ENCODE assay signal across 1 cellular context in the genomic region with DNA sequence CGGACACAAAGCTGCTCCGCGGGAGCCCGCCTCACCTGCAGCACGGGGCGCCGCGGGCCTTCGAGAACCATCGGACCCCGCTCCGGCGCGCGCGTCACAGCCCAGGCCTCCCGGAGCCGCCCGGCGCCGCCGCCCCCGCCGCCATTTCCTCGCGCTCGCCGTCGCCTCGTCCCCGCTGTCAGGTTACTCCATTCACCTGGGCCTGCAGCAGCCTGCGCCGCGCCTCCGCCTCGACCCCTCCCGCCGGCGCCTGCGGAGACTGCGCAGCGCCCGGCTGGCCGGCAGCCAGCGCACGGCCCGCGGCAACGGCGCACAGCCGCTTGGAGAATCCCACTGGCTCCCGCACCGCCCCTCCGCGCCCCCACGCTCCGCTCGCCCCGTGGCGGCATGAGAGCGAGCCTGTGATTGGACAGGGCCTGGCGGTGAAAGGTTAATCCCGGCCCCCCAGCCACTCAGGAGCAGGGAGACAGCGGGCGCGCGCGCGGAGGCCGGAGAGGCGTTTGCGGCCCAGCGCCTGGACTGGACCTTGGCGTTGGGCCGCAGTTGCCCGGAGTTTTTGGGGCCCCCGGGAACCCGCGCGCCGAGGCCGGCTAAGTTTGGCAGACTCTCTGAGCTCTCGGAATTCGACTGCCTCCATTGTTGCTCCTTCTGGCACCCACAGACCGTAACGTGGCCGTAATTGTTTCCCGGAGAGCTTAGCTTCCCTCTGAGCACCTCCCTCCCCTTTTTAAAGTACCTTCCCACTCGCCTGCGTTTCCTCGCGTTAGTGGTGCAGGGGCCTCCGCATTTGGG.
TF ChIP-seq lines count a peak whose summit lies in the region.

A gene with protein sequence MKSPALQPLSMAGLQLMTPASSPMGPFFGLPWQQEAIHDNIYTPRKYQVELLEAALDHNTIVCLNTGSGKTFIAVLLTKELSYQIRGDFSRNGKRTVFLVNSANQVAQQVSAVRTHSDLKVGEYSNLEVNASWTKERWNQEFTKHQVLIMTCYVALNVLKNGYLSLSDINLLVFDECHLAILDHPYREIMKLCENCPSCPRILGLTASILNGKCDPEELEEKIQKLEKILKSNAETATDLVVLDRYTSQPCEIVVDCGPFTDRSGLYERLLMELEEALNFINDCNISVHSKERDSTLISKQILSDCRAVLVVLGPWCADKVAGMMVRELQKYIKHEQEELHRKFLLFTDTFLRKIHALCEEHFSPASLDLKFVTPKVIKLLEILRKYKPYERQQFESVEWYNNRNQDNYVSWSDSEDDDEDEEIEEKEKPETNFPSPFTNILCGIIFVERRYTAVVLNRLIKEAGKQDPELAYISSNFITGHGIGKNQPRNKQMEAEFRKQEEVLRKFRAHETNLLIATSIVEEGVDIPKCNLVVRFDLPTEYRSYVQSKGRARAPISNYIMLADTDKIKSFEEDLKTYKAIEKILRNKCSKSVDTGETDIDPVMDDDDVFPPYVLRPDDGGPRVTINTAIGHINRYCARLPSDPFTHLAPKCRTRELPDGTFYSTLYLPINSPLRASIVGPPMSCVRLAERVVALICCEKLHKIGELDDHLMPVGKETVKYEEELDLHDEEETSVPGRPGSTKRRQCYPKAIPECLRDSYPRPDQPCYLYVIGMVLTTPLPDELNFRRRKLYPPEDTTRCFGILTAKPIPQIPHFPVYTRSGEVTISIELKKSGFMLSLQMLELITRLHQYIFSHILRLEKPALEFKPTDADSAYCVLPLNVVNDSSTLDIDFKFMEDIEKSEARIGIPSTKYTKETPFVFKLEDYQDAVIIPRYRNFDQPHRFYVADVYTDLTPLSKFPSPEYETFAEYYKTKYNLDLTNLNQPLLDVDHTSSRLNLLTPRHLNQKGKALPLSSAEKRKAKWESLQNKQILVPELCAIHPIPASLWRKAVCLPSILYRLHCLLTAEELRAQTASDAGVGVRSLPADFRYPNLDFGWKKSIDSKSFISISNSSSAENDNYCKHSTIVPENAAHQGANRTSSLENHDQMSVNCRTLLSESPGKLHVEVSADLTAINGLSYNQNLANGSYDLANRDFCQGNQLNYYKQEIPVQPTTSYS (N-terminal part only) (minus strand): TSS at position 335 of the 792 bp plus-strand sequence. CDS start 24,071 bp downstream, outside the sequence.

TF ChIP-seq in HEK293, 187 proteins besides CTCF, POLR2A, EP300 and RAD21 (continued from another document and continues in another):
- TF ChIP-seq, protein P1, sequence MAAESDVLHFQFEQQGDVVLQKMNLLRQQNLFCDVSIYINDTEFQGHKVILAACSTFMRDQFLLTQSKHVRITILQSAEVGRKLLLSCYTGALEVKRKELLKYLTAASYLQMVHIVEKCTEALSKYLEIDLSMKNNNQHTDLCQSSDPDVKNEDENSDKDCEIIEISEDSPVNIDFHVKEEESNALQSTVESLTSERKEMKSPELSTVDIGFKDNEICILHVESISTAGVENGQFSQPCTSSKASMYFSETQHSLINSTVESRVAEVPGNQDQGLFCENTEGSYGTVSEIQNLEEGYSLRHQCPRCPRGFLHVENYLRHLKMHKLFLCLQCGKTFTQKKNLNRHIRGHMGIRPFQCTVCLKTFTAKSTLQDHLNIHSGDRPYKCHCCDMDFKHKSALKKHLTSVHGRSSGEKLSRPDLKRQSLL (tag by site-specific recombination; IDR thresholded peaks at IDR 0.05), result 0 out of 2 replicates have a peak, but pooled peaks have one; percentile 39
- TF ChIP-seq OVOL3 (tag by site-specific recombination; IDR thresholded peaks at IDR 0.05), result no peak
- TF ChIP-seq ZNF596 (tag by site-specific recombination; IDR thresholded peaks at IDR 0.05), result no peak
- TF ChIP-seq ZBTB20 (tag by site-specific recombination; IDR thresholded peaks at IDR 0.05), result peak; percentile 72; the same call in 1 of the 2 replicates
- TF ChIP-seq, protein P2, sequence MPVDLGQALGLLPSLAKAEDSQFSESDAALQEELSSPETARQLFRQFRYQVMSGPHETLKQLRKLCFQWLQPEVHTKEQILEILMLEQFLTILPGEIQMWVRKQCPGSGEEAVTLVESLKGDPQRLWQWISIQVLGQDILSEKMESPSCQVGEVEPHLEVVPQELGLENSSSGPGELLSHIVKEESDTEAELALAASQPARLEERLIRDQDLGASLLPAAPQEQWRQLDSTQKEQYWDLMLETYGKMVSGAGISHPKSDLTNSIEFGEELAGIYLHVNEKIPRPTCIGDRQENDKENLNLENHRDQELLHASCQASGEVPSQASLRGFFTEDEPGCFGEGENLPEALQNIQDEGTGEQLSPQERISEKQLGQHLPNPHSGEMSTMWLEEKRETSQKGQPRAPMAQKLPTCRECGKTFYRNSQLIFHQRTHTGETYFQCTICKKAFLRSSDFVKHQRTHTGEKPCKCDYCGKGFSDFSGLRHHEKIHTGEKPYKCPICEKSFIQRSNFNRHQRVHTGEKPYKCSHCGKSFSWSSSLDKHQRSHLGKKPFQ (tag by site-specific recombination; IDR thresholded peaks at IDR 0.05), result no peak
- no peak for TF ChIP-seq ZNF701 (tag by site-specific recombination; IDR thresholded peaks at IDR 0.05)
- TF ChIP-seq ZNF174 (tag by site-specific recombination; IDR thresholded peaks at IDR 0.05), result no peak
- 0 out of 2 replicates have a peak, but pooled peaks have one; percentile 83 for TF ChIP-seq ZNF324 (tag by site-specific recombination; IDR thresholded peaks at IDR 0.05)
- TF ChIP-seq MEIS1 (CRISPR knock-in tag; IDR thresholded peaks at IDR 0.05; ENCODE audit: borderline replicate concordance), result no peak
- TF ChIP-seq ZNF747 (tag by site-specific recombination; IDR thresholded peaks at IDR 0.05), result no peak
- TF ChIP-seq, protein P3, sequence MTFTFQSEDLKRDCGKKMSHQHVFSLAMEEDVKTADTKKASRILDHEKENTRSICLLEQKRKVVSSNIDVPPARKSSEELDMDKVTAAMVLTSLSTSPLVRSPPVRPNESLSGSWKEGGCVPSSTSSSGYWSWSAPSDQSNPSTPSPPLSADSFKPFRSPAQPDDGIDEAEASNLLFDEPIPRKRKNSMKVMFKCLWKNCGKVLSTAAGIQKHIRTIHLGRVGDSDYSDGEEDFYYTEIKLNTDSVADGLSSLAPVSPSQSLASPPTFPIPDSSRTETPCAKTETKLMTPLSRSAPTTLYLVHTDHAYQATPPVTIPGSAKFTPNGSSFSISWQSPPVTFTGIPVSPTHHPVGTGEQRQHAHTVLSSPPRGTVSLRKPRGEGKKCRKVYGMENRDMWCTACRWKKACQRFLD (tag by site-specific recombination; IDR thresholded peaks at IDR 0.05), result no peak
- no peak for TF ChIP-seq ZNF558 (tag by site-specific recombination; IDR thresholded peaks at IDR 0.05)
- no peak for TF ChIP-seq ZFP3 (tag by site-specific recombination; IDR thresholded peaks at IDR 0.05; ENCODE audit: low read depth)
- TF ChIP-seq GLIS2 (tag by site-specific recombination; IDR thresholded peaks at IDR 0.05), result peak; percentile 93
- TF ChIP-seq ZNF175 (tag by site-specific recombination; IDR thresholded peaks at IDR 0.05), result no peak
- no peak for TF ChIP-seq ZNF423 (tag by site-specific recombination; IDR thresholded peaks at IDR 0.05)
- TF ChIP-seq, protein P4, sequence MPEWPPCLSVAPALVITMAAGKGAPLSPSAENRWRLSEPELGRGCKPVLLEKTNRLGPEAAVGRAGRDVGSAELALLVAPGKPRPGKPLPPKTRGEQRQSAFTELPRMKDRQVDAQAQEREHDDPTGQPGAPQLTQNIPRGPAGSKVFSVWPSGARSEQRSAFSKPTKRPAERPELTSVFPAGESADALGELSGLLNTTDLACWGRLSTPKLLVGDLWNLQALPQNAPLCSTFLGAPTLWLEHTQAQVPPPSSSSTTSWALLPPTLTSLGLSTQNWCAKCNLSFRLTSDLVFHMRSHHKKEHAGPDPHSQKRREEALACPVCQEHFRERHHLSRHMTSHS (tag by site-specific recombination; IDR thresholded peaks at IDR 0.05), result no peak
- no peak for TF ChIP-seq ZNF266 (tag by site-specific recombination; IDR thresholded peaks at IDR 0.05; ENCODE audit: low read depth)
- no peak for TF ChIP-seq ZNF785 (tag by site-specific recombination; IDR thresholded peaks at IDR 0.05)
- TF ChIP-seq TCF7L2 (IDR thresholded peaks at IDR 0.05; ENCODE audit: borderline replicate concordance, low read depth, low read length), result no peak
- TF ChIP-seq, protein P5, sequence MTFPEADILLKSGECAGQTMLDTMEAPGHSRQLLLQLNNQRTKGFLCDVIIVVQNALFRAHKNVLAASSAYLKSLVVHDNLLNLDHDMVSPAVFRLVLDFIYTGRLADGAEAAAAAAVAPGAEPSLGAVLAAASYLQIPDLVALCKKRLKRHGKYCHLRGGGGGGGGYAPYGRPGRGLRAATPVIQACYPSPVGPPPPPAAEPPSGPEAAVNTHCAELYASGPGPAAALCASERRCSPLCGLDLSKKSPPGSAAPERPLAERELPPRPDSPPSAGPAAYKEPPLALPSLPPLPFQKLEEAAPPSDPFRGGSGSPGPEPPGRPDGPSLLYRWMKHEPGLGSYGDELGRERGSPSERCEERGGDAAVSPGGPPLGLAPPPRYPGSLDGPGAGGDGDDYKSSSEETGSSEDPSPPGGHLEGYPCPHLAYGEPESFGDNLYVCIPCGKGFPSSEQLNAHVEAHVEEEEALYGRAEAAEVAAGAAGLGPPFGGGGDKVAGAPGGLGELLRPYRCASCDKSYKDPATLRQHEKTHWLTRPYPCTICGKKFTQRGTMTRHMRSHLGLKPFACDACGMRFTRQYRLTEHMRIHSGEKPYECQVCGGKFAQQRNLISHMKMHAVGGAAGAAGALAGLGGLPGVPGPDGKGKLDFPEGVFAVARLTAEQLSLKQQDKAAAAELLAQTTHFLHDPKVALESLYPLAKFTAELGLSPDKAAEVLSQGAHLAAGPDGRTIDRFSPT (tag by site-specific recombination; IDR thresholded peaks at IDR 0.05), result no peak
- peak; percentile 50; the same call in 1 of the 2 replicates for TF ChIP-seq YY2 (tag by site-specific recombination; IDR thresholded peaks at IDR 0.05)
- TF ChIP-seq BCL11A (tag by site-specific recombination; IDR thresholded peaks at IDR 0.05; ENCODE audit: low read depth), result peak; percentile 84; the same call in 1 of the 2 replicates
- TF ChIP-seq ZNF354C (tag by site-specific recombination; IDR thresholded peaks at IDR 0.05; ENCODE audit: borderline replicate concordance, low read depth), result no peak
- TF ChIP-seq ZNF23 (tag by site-specific recombination; IDR thresholded peaks at IDR 0.05; ENCODE audit: borderline replicate concordance), result no peak
- no peak for TF ChIP-seq ZNF560 (tag by site-specific recombination; IDR thresholded peaks at IDR 0.05; ENCODE audit: borderline replicate concordance)
- TF ChIP-seq ZFP41 (tag by site-specific recombination; IDR thresholded peaks at IDR 0.05; ENCODE audit: borderline replicate concordance), result no peak
- no peak for TF ChIP-seq TRIM28 (IDR thresholded peaks at IDR 0.05; ENCODE audit: borderline replicate concordance, low read length)
- TF ChIP-seq, protein P6, sequence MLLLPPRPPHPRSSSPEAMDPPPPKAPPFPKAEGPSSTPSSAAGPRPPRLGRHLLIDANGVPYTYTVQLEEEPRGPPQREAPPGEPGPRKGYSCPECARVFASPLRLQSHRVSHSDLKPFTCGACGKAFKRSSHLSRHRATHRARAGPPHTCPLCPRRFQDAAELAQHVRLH (tag by site-specific recombination; IDR thresholded peaks at IDR 0.05), result peak; percentile 73
- no peak for TF ChIP-seq ZNF837 (tag by site-specific recombination; IDR thresholded peaks at IDR 0.05)
- TF ChIP-seq ZNF561 (tag by site-specific recombination; IDR thresholded peaks at IDR 0.05; ENCODE audit: borderline replicate concordance), result peak; percentile 95
- peak; percentile 97 for TF ChIP-seq ZFHX2 (tag by site-specific recombination; conservative IDR thresholded peaks at IDR 0.05)
- TF ChIP-seq GLIS1 (tag by site-specific recombination; IDR thresholded peaks at IDR 0.05), result peak; percentile 75
- TF ChIP-seq, protein P7, sequence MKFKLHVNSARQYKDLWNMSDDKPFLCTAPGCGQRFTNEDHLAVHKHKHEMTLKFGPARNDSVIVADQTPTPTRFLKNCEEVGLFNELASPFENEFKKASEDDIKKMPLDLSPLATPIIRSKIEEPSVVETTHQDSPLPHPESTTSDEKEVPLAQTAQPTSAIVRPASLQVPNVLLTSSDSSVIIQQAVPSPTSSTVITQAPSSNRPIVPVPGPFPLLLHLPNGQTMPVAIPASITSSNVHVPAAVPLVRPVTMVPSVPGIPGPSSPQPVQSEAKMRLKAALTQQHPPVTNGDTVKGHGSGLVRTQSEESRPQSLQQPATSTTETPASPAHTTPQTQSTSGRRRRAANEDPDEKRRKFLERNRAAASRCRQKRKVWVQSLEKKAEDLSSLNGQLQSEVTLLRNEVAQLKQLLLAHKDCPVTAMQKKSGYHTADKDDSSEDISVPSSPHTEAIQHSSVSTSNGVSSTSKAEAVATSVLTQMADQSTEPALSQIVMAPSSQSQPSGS (tag by site-specific recombination; IDR thresholded peaks at IDR 0.05; ENCODE audit: low read depth), result no peak
- TF ChIP-seq ZNF133 (tag by site-specific recombination; IDR thresholded peaks at IDR 0.05), result no peak
- no peak for TF ChIP-seq ZNF768 (tag by site-specific recombination; IDR thresholded peaks at IDR 0.05)
- TF ChIP-seq ZBTB17 (tag by site-specific recombination; IDR thresholded peaks at IDR 0.05), result peak; percentile 67
- no peak for TF ChIP-seq ZBTB48 (tag by site-specific recombination; IDR thresholded peaks at IDR 0.05)
- TF ChIP-seq, protein P8, sequence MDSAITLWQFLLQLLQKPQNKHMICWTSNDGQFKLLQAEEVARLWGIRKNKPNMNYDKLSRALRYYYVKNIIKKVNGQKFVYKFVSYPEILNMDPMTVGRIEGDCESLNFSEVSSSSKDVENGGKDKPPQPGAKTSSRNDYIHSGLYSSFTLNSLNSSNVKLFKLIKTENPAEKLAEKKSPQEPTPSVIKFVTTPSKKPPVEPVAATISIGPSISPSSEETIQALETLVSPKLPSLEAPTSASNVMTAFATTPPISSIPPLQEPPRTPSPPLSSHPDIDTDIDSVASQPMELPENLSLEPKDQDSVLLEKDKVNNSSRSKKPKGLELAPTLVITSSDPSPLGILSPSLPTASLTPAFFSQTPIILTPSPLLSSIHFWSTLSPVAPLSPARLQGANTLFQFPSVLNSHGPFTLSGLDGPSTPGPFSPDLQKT (IDR thresholded peaks at IDR 0.05; ENCODE audit: borderline replicate concordance, low read depth, low read length), result no peak
- TF ChIP-seq ZFP69B (tag by site-specific recombination; IDR thresholded peaks at IDR 0.05), result peak; percentile 61
- TF ChIP-seq ZNF624 (tag by site-specific recombination; IDR thresholded peaks at IDR 0.05), result no peak
- peak; percentile 92 for TF ChIP-seq ZXDB (tag by site-specific recombination; IDR thresholded peaks at IDR 0.05)
- peak; percentile 87 for TF ChIP-seq ZFP37 (tag by site-specific recombination; IDR thresholded peaks at IDR 0.05)
- TF ChIP-seq KLF10 (tag by site-specific recombination; IDR thresholded peaks at IDR 0.05), result peak; percentile 70; the same call in 1 of the 2 replicates
- TF ChIP-seq, protein P9, sequence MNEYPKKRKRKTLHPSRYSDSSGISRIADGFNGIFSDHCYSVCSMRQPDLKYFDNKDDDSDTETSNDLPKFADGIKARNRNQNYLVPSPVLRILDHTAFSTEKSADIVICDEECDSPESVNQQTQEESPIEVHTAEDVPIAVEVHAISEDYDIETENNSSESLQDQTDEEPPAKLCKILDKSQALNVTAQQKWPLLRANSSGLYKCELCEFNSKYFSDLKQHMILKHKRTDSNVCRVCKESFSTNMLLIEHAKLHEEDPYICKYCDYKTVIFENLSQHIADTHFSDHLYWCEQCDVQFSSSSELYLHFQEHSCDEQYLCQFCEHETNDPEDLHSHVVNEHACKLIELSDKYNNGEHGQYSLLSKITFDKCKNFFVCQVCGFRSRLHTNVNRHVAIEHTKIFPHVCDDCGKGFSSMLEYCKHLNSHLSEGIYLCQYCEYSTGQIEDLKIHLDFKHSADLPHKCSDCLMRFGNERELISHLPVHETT (tag by site-specific recombination; IDR thresholded peaks at IDR 0.05), result peak; percentile 66; the same call in 1 of the 2 replicates
